17 cellular contexts compared by ENCODE assay signal in genomic region chr13:21826214-21827015, GRCh38.
"Had no signal": no experiment of that assay in that cellular context is flagged by ENCODE, and none has a peak within 500 bp of the region (broad histone marks: within the 10 kb centered on the region; RNA-seq: fewer than 3 reads in every experiment).

No MANE protein-coding gene starts in this region.

- H3K4me1 ChIP-seq: foreskin keratinocyte, tibial artery had no signal

- H3K27me3 ChIP-seq: cardiac muscle cell, foreskin keratinocyte, tibial artery had no signal

- H3K36me3 Mint-ChIP-seq: activated naive CD4-positive, alpha-beta T cell treated with anti-CD3 and anti-CD28 coated beads, Interleukin-2, amount 50 U/mL, for 72 hours had no signal

- ATAC-seq: activated naive CD4-positive, alpha-beta T cell treated with anti-CD3 and anti-CD28 coated beads, Interleukin-2, amount 50 U/mL, for 72 hours; activated T-cell treated with anti-CD3 and anti-CD28 coated beads, Interleukin-2, amount 50 U/mL, for 72 hours; foreskin keratinocyte; stimulated activated naive CD8-positive, alpha-beta T cell treated with anti-CD3 and anti-CD28 coated beads, Interleukin-15, Interleukin-2, amounts not matched to agents 100 U/mL and 50 U/mL, for 24 hours had no signal

- DNase-seq: activated CD4-positive, alpha-beta T cell treated with anti-CD3 and anti-CD28 coated beads, Interleukin-2, amount 50 U/mL, for 4 hours; activated effector memory CD4-positive, alpha-beta T cell treated with anti-CD3 and anti-CD28 coated beads, Interleukin-2, amount 50 U/mL, for 16 hours; activated T-cell treated with anti-CD3 and anti-CD28 coated beads, Interleukin-2, amount 50 U/mL, for 72 hours; amniotic stem cell; dermis blood vessel endothelial cell; effector memory CD4-positive, alpha-beta T cell; foreskin keratinocyte; hippocampal formation; midbrain; occipital lobe; stimulated activated naive CD8-positive, alpha-beta T cell treated with anti-CD3 and anti-CD28 coated beads, Interleukin-15, Interleukin-2, amounts not matched to agents 100 U/mL and 50 U/mL, for 24 hours; substantia nigra; tibial artery; WERI-Rb-1 had no signal

- H3K27ac ChIP-seq: cardiac muscle cell, foreskin keratinocyte, tibial artery, WERI-Rb-1 had no signal

- H3K9me3 ChIP-seq: tibial artery had no signal

- H3K4me3 Mint-ChIP-seq: activated T-cell treated with anti-CD3 and anti-CD28 coated beads, Interleukin-2, amount 50 U/mL, for 72 hours had no signal

- H3K9me3 Mint-ChIP-seq: activated naive CD4-positive, alpha-beta T cell treated with anti-CD3 and anti-CD28 coated beads, Interleukin-2, amount 50 U/mL, for 72 hours; activated T-cell treated with anti-CD3 and anti-CD28 coated beads, Interleukin-2, amount 50 U/mL, for 72 hours had no signal

- H3K36me3 ChIP-seq: cardiac muscle cell, tibial artery, WERI-Rb-1 had no signal

- H3K4me3 ChIP-seq: cardiac muscle cell, lung, tibial artery had no signal
